Comparison of ENCODE assay signal across 9 cellular contexts in genomic region chr1:198922638-198923430, GRCh38.
DNase-seq lines count a peak whose midpoint lies in the region; ATAC-seq and TF ChIP-seq lines count a peak whose summit lies in the region.
"Had no signal": no experiment of that assay in that cellular context is flagged by ENCODE, and none has a peak within 500 bp of the region (broad histone marks: within the 10 kb centered on the region; RNA-seq: fewer than 3 reads in every experiment).

No MANE protein-coding gene starts in this region.

- intact Hi-C loops in spleen (cut with DNase I; ENCODE audit: low total_unique reads): no loop called here

- no peak for DNase-seq in activated CD4-positive, CD25-positive, alpha-beta regulatory T cell (lab: John Stamatoyannopoulos, UW)
- DNase-seq in NOMO-1 treated with dmso at 0.1 percent for 144 hours (lab: John Stamatoyannopoulos, UW; ENCODE audit: unreplicated experiment) (peak; percentile 63), spleen (no peak), NCI-H748 treated with DMSO at 0.1 percent for 48 hours (lab: John Stamatoyannopoulos, UW) (no peak), NCI-H1694 (lab: John Stamatoyannopoulos, UW) (no peak)
- DNase-seq in effector CD4-positive, alpha-beta T cell: no peak
- DNase-seq: activated CD4-positive, alpha-beta T cell treated with anti-CD3 and anti-CD28 coated beads, Interleukin-2, amount 50 U/mL, for 1 hour had no signal

- no peaks in the 10 kb centered on the region for H3K27me3 ChIP-seq in spleen (replicated peaks in 1 of 7)

- H3K4me1 ChIP-seq in spleen: peaks cover 3 to 96% (median 29%) of the 10 kb centered on the region in 6 donors

- peak; percentile 58 to 70 for ATAC-seq in activated CD4-positive, CD25-positive, alpha-beta regulatory T cell treated with anti-CD3 and anti-CD28 coated beads, Interleukin-2, amount 50 U/mL, for 24 hours
- peak; percentile 63 for ATAC-seq in HG02763 (IDR thresholded peaks at IDR 0.05; ENCODE audit: unreplicated experiment)

- H3K4me3 ChIP-seq in spleen: no peak overlapping the region

- WGBS in spleen, 5 donors: 57 to 67% (median 64%) methylated on average over 5 of the region's 5 CpGs

- no peak for TF ChIP-seq POLR2A in spleen (IDR thresholded peaks at IDR 0.05)

- H3K9me3 ChIP-seq in spleen: no peaks in the 10 kb centered on the region

- no peak for TF ChIP-seq CTCF in spleen (IDR thresholded peaks at IDR 0.05 in 8 of 11, conservative IDR thresholded peaks at IDR 0.05 in 3 of 11)

- peak overlapping the region in 7 of 8 donors; percentile 24 to 75 (median 65) for H3K27ac ChIP-seq in spleen

- no peaks in the 10 kb centered on the region for H3K36me3 ChIP-seq in spleen
